ENCODE assay signal across 21 cellular contexts in the genomic region with DNA sequence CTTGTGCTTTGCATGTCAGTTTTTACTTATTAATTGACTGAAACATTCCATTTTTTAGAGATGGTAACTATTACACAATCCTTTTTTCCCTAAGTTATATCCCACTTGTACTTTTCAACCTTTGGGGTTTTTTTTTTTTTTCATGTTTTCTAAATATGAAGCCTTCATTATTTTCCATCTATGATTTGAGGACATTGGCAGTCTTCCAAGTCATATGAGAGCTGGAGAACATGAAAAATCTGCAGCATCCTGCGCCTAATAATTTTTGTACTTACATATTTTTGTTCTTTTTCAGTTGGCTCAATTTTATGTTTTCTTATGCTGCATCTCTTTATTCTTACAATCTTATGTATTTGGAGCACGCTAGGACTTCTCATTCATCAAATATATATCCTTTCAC.
DNase-seq lines count a peak whose midpoint lies in the region; ATAC-seq and TF ChIP-seq lines count a peak whose summit lies in the region.
"Had no signal": no experiment of that assay in that cellular context is flagged by ENCODE, and none has a peak within 500 bp of the region (broad histone marks: within the 10 kb centered on the region; RNA-seq: fewer than 3 reads in every experiment).

No MANE protein-coding gene starts in this region.

- H3K9me3 ChIP-seq in right lobe of liver: no peaks in the 10 kb centered on the region
- H3K9me3 ChIP-seq: SJCRH30 had no signal

- H3K4me1 ChIP-seq in right lobe of liver: peaks cover 0 to 19% (median 9%) of the 10 kb centered on the region in 4 donors
- H3K4me1 ChIP-seq: BLaER1 treated with 17β-estradiol and CSF1 and Interleukin-3, amounts not matched to agents 10 nM and 100 nM; SJCRH30 had no signal

- intact Hi-C loops in right lobe of liver (cut with DNase I): no loop called here
- intact Hi-C loops in posterior vena cava (cut with DNase I): no loop called here

- DNase-seq in NCI-H1105 (lab: John Stamatoyannopoulos, UW): peak; percentile 19
- DNase-seq in dermis microvascular lymphatic vessel endothelial cell (ENCODE audit: low read depth in 2 of 2): peak; percentile 66 to 72
- DNase-seq in right lobe of liver: no peak
- DNase-seq in NCI-H2196 treated with DMSO at 0.1 percent for 48 hours (lab: John Stamatoyannopoulos, UW; ENCODE audit: unreplicated experiment): no peak
- DNase-seq in posterior vena cava (ENCODE audit: low spot score): no peak
- no peak for DNase-seq in GM03348 (ENCODE audit: low spot score)
- DNase-seq: Calu3; CD8-positive, alpha-beta T cell; DMS53; EL; HCEC 1CT; MV-4-11; NCI-H1417 treated with DMSO at 0.1 percent for 48 hours; NCI-H2081; NCI-H226; NCI-H524 treated with DMSO at 0.1 percent for 48 hours; SJCRH30 had no signal

- peaks cover 0 to 36% (median 10%) of the 10 kb centered on the region in 4 donors for H3K36me3 ChIP-seq in right lobe of liver

- no peak overlapping the region for H3K4me3 ChIP-seq in right lobe of liver
- H3K4me3 ChIP-seq: BLaER1 treated with 17β-estradiol and CSF1 and Interleukin-3, amounts not matched to agents 10 nM and 100 nM; GM23338; SJCRH30 had no signal

- H3K27ac ChIP-seq in 22Rv1 (peak overlapping the region; percentile 43; the same call in 1 of the 2 replicates), right lobe of liver (peak overlapping the region in 2 of 3 donors; percentile 6 to 54)
- H3K27ac ChIP-seq: BLaER1 treated with 17β-estradiol and CSF1 and Interleukin-3, amounts not matched to agents 10 nM and 100 nM; KMS-11; SJCRH30 had no signal

- ATAC-seq in right lobe of liver: no peak
- ATAC-seq: CD8-positive, alpha-beta T cell; GM23338 had no signal

- TF ChIP-seq CTCF in 22Rv1 (IDR thresholded peaks at IDR 0.05): no peak
- no peak for TF ChIP-seq CTCF in right lobe of liver (IDR thresholded peaks at IDR 0.05)

- WGBS in right lobe of liver (ENCODE audit: insufficient coverage, low coverage, low lambda C conversion rate, missing lambda C conversion rate): 47% methylated on average over 2 of the region's 2 CpGs

- TF ChIP-seq POLR2A in right lobe of liver (IDR thresholded peaks at IDR 0.05): no peak

- H3K27me3 ChIP-seq in right lobe of liver: no peaks in the 10 kb centered on the region
- H3K27me3 ChIP-seq: BLaER1 treated with 17β-estradiol and CSF1 and Interleukin-3, amounts not matched to agents 10 nM and 100 nM; SJCRH30 had no signal

Comparison
In these comparisons a context has a peak if more than half of its experiments do, and no peak if none do; other contexts are left out.
1. DNase-seq: peak in NCI-H1105 (single experiment) and dermis microvascular lymphatic vessel endothelial cell (2 of 2); none in right lobe of liver (0 of 3), NCI-H2196 treated with DMSO at 0.1 percent for 48 hours (single experiment), posterior vena cava (single experiment) and GM03348 (single experiment).